1 cellular context compared by ENCODE assay signal in the genomic region with DNA sequence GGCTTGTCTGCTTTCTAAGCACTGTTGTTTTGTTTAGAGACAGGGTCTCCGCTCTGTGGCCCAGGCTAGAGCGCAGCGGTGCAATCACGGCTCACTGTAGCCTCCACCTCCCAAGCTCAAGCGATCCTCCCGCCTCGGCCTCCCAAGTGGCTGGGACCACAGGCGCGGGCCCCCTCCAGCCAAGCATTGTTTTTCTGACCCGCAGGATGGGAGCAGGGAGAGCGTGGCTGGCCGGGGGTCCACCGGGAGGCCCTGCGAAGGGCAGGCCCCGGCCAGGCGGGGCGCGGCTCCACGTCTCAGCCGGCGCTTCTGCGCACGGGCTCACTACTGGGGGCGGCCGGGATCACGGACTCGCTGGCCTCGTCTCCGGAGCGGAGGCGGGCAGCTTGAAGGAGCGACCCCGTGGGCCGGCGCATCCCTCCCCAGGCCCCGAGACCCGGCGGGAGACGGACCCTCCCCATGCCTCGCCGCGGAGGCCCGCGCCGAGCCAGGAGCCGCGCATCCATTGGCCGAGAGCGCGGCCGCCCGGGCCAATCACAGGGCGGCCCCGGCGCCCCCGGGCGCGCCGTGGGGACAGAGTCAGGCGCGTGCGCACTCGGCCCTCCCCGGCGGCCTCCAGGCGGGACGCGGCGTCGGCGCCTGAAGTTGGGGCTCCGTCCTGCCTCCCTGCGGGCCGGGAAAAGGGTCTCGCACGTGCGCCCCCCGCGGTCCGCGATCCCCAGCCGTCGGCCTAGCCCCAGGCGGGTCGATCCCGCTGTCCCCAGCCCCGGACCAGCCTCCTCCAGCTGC.
TF ChIP-seq lines count a peak whose summit lies in the region.

No MANE protein-coding gene starts in this region.

TF ChIP-seq in K562, 482 proteins besides CTCF, POLR2A, EP300 and RAD21 (continued from another document and continues in another):
- TF ChIP-seq, protein P1, sequence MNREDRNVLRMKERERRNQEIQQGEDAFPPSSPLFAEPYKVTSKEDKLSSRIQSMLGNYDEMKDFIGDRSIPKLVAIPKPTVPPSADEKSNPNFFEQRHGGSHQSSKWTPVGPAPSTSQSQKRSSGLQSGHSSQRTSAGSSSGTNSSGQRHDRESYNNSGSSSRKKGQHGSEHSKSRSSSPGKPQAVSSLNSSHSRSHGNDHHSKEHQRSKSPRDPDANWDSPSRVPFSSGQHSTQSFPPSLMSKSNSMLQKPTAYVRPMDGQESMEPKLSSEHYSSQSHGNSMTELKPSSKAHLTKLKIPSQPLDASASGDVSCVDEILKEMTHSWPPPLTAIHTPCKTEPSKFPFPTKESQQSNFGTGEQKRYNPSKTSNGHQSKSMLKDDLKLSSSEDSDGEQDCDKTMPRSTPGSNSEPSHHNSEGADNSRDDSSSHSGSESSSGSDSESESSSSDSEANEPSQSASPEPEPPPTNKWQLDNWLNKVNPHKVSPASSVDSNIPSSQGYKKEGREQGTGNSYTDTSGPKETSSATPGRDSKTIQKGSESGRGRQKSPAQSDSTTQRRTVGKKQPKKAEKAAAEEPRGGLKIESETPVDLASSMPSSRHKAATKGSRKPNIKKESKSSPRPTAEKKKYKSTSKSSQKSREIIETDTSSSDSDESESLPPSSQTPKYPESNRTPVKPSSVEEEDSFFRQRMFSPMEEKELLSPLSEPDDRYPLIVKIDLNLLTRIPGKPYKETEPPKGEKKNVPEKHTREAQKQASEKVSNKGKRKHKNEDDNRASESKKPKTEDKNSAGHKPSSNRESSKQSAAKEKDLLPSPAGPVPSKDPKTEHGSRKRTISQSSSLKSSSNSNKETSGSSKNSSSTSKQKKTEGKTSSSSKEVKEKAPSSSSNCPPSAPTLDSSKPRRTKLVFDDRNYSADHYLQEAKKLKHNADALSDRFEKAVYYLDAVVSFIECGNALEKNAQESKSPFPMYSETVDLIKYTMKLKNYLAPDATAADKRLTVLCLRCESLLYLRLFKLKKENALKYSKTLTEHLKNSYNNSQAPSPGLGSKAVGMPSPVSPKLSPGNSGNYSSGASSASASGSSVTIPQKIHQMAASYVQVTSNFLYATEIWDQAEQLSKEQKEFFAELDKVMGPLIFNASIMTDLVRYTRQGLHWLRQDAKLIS (CRISPR knock-in tag; IDR thresholded peaks at IDR 0.05): peak; percentile 73; the same call in 1 of the 2 replicates
- TF ChIP-seq SIRT6 (IDR thresholded peaks at IDR 0.05; ENCODE audit: low read depth, low read length) (no peak), SUPT5H (IDR thresholded peaks at IDR 0.05) (peak; percentile 85), RBM22 (IDR thresholded peaks at IDR 0.05; ENCODE audit: low read depth, low read length, poor library complexity, severe bottlenecking) (no peak), RBM17 (IDR thresholded peaks at IDR 0.05; ENCODE audit: borderline replicate concordance, low read depth, low read length) (no peak), ZNF561 (CRISPR knock-in tag; conservative IDR thresholded peaks at IDR 0.05) (no peak), ZNF589 (CRISPR knock-in tag; IDR thresholded peaks at IDR 0.05; ENCODE audit: low read depth) (peak; percentile 66; the same call in 1 of the 2 replicates), HLTF (IDR thresholded peaks at IDR 0.05) (no peak), SAFB (IDR thresholded peaks at IDR 0.05; ENCODE audit: borderline replicate concordance, low read depth, low read length) (no peak), SMAD4 (CRISPR knock-in tag; conservative IDR thresholded peaks at IDR 0.05) (peak; percentile 43; the same call in 1 of the 2 replicates), POLR2AphosphoS5 (IDR thresholded peaks at IDR 0.05; ENCODE audit: control insufficient read depth, insufficient read depth, low read depth, low read length) (peak; percentile 81), MYBL2 (IDR thresholded peaks at IDR 0.05; ENCODE audit: low read depth) (no peak), MYBL2 (CRISPR knock-in tag; IDR thresholded peaks at IDR 0.05; ENCODE audit: borderline replicate concordance) (no peak), GABPB2 (CRISPR knock-in tag; conservative IDR thresholded peaks at IDR 0.05) (no peak), SRSF3 (IDR thresholded peaks at IDR 0.05; ENCODE audit: insufficient read depth, low read length) (no peak), SIN3B (IDR thresholded peaks at IDR 0.05; ENCODE audit: low read depth) (peak; percentile 63), HMG20A (CRISPR knock-in tag; conservative IDR thresholded peaks at IDR 0.05) (no peak), FOXM1 (IDR thresholded peaks at IDR 0.05; ENCODE audit: low read depth) (no peak), FOXM1 (CRISPR knock-in tag; IDR thresholded peaks at IDR 0.05; ENCODE audit: low read depth) (peak; percentile 95), TEAD2 (tag; IDR thresholded peaks at IDR 0.05) (no peak), CTBP1 (IDR thresholded peaks at IDR 0.05; ENCODE audit: borderline replicate concordance) (peak; percentile 56; the same call in 1 of the 2 replicates), DNMT1 (IDR thresholded peaks at IDR 0.05) (no peak), PHF8 (IDR thresholded peaks at IDR 0.05; ENCODE audit: borderline replicate concordance, low read length) (peak; percentile 92; the same call in 1 of the 2 replicates), ZNF23 (CRISPR knock-in tag; IDR thresholded peaks at IDR 0.05) (no peak)
- TF ChIP-seq, protein P2, sequence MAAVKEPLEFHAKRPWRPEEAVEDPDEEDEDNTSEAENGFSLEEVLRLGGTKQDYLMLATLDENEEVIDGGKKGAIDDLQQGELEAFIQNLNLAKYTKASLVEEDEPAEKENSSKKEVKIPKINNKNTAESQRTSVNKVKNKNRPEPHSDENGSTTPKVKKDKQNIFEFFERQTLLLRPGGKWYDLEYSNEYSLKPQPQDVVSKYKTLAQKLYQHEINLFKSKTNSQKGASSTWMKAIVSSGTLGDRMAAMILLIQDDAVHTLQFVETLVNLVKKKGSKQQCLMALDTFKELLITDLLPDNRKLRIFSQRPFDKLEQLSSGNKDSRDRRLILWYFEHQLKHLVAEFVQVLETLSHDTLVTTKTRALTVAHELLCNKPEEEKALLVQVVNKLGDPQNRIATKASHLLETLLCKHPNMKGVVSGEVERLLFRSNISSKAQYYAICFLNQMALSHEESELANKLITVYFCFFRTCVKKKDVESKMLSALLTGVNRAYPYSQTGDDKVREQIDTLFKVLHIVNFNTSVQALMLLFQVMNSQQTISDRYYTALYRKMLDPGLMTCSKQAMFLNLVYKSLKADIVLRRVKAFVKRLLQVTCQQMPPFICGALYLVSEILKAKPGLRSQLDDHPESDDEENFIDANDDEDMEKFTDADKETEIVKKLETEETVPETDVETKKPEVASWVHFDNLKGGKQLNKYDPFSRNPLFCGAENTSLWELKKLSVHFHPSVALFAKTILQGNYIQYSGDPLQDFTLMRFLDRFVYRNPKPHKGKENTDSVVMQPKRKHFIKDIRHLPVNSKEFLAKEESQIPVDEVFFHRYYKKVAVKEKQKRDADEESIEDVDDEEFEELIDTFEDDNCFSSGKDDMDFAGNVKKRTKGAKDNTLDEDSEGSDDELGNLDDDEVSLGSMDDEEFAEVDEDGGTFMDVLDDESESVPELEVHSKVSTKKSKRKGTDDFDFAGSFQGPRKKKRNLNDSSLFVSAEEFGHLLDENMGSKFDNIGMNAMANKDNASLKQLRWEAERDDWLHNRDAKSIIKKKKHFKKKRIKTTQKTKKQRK (IDR thresholded peaks at IDR 0.05; ENCODE audit: borderline replicate concordance, low read depth, low read length): no peak
- TF ChIP-seq, protein P3, sequence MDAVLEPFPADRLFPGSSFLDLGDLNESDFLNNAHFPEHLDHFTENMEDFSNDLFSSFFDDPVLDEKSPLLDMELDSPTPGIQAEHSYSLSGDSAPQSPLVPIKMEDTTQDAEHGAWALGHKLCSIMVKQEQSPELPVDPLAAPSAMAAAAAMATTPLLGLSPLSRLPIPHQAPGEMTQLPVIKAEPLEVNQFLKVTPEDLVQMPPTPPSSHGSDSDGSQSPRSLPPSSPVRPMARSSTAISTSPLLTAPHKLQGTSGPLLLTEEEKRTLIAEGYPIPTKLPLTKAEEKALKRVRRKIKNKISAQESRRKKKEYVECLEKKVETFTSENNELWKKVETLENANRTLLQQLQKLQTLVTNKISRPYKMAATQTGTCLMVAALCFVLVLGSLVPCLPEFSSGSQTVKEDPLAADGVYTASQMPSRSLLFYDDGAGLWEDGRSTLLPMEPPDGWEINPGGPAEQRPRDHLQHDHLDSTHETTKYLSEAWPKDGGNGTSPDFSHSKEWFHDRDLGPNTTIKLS (IDR thresholded peaks at IDR 0.05; ENCODE audit: borderline replicate concordance, low read depth): peak; percentile 70; the same call in 1 of the 2 replicates
- TF ChIP-seq, protein P4, sequence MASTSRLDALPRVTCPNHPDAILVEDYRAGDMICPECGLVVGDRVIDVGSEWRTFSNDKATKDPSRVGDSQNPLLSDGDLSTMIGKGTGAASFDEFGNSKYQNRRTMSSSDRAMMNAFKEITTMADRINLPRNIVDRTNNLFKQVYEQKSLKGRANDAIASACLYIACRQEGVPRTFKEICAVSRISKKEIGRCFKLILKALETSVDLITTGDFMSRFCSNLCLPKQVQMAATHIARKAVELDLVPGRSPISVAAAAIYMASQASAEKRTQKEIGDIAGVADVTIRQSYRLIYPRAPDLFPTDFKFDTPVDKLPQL (IDR thresholded peaks at IDR 0.05; ENCODE audit: extremely low read depth, insufficient read length): no peak
- TF ChIP-seq, protein P5, sequence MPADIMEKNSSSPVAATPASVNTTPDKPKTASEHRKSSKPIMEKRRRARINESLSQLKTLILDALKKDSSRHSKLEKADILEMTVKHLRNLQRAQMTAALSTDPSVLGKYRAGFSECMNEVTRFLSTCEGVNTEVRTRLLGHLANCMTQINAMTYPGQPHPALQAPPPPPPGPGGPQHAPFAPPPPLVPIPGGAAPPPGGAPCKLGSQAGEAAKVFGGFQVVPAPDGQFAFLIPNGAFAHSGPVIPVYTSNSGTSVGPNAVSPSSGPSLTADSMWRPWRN (IDR thresholded peaks at IDR 0.05; ENCODE audit: low read depth): no peak
- TF ChIP-seq, protein P6, sequence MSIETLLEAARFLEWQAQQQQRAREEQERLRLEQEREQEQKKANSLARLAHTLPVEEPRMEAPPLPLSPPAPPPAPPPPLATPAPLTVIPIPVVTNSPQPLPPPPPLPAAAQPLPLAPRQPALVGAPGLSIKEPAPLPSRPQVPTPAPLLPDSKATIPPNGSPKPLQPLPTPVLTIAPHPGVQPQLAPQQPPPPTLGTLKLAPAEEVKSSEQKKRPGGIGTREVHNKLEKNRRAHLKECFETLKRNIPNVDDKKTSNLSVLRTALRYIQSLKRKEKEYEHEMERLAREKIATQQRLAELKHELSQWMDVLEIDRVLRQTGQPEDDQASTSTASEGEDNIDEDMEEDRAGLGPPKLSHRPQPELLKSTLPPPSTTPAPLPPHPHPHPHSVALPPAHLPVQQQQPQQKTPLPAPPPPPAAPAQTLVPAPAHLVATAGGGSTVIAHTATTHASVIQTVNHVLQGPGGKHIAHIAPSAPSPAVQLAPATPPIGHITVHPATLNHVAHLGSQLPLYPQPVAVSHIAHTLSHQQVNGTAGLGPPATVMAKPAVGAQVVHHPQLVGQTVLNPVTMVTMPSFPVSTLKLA (conservative IDR thresholded peaks at IDR 0.05): peak; percentile 22 to 69; a peak in 2 of 4 replicates
- TF ChIP-seq, protein P7, sequence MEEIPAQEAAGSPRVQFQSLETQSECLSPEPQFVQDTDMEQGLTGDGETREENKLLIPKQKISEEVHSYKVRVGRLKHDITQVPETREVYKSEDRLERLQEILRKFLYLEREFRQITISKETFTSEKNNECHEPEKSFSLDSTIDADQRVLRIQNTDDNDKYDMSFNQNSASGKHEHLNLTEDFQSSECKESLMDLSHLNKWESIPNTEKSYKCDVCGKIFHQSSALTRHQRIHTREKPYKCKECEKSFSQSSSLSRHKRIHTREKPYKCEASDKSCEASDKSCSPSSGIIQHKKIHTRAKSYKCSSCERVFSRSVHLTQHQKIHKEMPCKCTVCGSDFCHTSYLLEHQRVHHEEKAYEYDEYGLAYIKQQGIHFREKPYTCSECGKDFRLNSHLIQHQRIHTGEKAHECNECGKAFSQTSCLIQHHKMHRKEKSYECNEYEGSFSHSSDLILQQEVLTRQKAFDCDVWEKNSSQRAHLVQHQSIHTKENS (CRISPR knock-in tag; IDR thresholded peaks at IDR 0.05): no peak
- TF ChIP-seq, protein P8, sequence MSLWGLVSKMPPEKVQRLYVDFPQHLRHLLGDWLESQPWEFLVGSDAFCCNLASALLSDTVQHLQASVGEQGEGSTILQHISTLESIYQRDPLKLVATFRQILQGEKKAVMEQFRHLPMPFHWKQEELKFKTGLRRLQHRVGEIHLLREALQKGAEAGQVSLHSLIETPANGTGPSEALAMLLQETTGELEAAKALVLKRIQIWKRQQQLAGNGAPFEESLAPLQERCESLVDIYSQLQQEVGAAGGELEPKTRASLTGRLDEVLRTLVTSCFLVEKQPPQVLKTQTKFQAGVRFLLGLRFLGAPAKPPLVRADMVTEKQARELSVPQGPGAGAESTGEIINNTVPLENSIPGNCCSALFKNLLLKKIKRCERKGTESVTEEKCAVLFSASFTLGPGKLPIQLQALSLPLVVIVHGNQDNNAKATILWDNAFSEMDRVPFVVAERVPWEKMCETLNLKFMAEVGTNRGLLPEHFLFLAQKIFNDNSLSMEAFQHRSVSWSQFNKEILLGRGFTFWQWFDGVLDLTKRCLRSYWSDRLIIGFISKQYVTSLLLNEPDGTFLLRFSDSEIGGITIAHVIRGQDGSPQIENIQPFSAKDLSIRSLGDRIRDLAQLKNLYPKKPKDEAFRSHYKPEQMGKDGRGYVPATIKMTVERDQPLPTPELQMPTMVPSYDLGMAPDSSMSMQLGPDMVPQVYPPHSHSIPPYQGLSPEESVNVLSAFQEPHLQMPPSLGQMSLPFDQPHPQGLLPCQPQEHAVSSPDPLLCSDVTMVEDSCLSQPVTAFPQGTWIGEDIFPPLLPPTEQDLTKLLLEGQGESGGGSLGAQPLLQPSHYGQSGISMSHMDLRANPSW (CRISPR knock-in tag; IDR thresholded peaks at IDR 0.05): no peak
- TF ChIP-seq, protein P9, sequence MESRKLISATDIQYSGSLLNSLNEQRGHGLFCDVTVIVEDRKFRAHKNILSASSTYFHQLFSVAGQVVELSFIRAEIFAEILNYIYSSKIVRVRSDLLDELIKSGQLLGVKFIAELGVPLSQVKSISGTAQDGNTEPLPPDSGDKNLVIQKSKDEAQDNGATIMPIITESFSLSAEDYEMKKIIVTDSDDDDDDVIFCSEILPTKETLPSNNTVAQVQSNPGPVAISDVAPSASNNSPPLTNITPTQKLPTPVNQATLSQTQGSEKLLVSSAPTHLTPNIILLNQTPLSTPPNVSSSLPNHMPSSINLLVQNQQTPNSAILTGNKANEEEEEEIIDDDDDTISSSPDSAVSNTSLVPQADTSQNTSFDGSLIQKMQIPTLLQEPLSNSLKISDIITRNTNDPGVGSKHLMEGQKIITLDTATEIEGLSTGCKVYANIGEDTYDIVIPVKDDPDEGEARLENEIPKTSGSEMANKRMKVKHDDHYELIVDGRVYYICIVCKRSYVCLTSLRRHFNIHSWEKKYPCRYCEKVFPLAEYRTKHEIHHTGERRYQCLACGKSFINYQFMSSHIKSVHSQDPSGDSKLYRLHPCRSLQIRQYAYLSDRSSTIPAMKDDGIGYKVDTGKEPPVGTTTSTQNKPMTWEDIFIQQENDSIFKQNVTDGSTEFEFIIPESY (CRISPR knock-in tag; IDR thresholded peaks at IDR 0.05): peak; percentile 80
- TF ChIP-seq, protein P10, sequence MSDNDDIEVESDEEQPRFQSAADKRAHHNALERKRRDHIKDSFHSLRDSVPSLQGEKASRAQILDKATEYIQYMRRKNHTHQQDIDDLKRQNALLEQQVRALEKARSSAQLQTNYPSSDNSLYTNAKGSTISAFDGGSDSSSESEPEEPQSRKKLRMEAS (CRISPR knock-in tag; IDR thresholded peaks at IDR 0.05): peak; percentile 79
- TF ChIP-seq, protein P11, sequence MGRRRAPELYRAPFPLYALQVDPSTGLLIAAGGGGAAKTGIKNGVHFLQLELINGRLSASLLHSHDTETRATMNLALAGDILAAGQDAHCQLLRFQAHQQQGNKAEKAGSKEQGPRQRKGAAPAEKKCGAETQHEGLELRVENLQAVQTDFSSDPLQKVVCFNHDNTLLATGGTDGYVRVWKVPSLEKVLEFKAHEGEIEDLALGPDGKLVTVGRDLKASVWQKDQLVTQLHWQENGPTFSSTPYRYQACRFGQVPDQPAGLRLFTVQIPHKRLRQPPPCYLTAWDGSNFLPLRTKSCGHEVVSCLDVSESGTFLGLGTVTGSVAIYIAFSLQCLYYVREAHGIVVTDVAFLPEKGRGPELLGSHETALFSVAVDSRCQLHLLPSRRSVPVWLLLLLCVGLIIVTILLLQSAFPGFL (CRISPR knock-in tag; IDR thresholded peaks at IDR 0.05): no peak
